In genomic region chr2:157692768-157693167, GRCh38 we compare ENCODE assay signal across 12 cellular contexts.
DNase-seq lines count a peak whose midpoint lies in the region; TF ChIP-seq lines count a peak whose summit lies in the region.
"Had no signal": no experiment of that assay in that cellular context is flagged by ENCODE, and none has a peak within 500 bp of the region (broad histone marks: within the 10 kb centered on the region; RNA-seq: fewer than 3 reads in every experiment).

No MANE protein-coding gene starts in this region.

- H3K27me3 ChIP-seq in BE2C: no peaks in the 10 kb centered on the region

- no peaks in the 10 kb centered on the region for H3K9me3 ChIP-seq in BE2C

- H3K4me3 ChIP-seq in foreskin fibroblast (ENCODE audit: low read depth in 1 of 2, low read length in 2 of 2): no peak overlapping the region
- no peak overlapping the region for H3K4me3 ChIP-seq in BE2C (ENCODE audit: low read depth, low read length)

- peak; percentile 8 for DNase-seq in 8988T
- DNase-seq in HK-2 (ENCODE audit: unreplicated experiment): peak; percentile 42
- DNase-seq in T1000 (lab: John Stamatoyannopoulos, UW): peak; percentile 66
- peak; percentile 72 to 79 for DNase-seq in foreskin fibroblast
- no peak for DNase-seq in GM19240 (ENCODE audit: insufficient read length, low spot score)
- no peak for DNase-seq in BE2C
- DNase-seq in putamen (ENCODE audit: low spot score): no peak
- DNase-seq in cortex of kidney (lab: John Stamatoyannopoulos, UW): no peak
- DNase-seq: effector memory CD8-positive, alpha-beta T cell; GOT3; naive thymus-derived CD4-positive, alpha-beta T cell; NCI-H774 had no signal

- TF ChIP-seq CTCF in foreskin fibroblast (IDR thresholded peaks at IDR 0.05; ENCODE audit: low read depth, low read length) (no peak), BE2C (IDR thresholded peaks at IDR 0.05; ENCODE audit: low read depth, low read length) (no peak)

- H3K36me3 ChIP-seq in BE2C: no peaks in the 10 kb centered on the region

- no peaks in the 10 kb centered on the region for H3K4me1 ChIP-seq in BE2C

Comparison
In these comparisons a context has a peak if more than half of its experiments do, and no peak if none do; other contexts are left out.
1. DNase-seq: peak in 8988T (single experiment), HK-2 (single experiment), T1000 (single experiment) and foreskin fibroblast (2 of 2); none in GM19240 (single experiment), BE2C (single experiment), putamen (single experiment) and cortex of kidney (single experiment).